14 cellular contexts compared by ENCODE assay signal in genomic region chr6:5389086-5389745, GRCh38.
DNase-seq lines count a peak whose midpoint lies in the region; ATAC-seq and TF ChIP-seq lines count a peak whose summit lies in the region.
"Had no signal": no experiment of that assay in that cellular context is flagged by ENCODE, and none has a peak within 500 bp of the region (broad histone marks: within the 10 kb centered on the region; RNA-seq: fewer than 3 reads in every experiment).

No MANE protein-coding gene starts in this region.

- no peaks in the 10 kb centered on the region for H3K27me3 ChIP-seq in psoas muscle (ENCODE audit: insufficient read depth in 3 of 3, low read length in 2 of 3)

- intact Hi-C loops in psoas muscle (cut with DNase I) = no loop called here
- intact Hi-C loops in head of caudate nucleus (cut with DNase I) = no loop called here

- no peaks in the 10 kb centered on the region for H3K36me3 ChIP-seq in psoas muscle (ENCODE audit: insufficient read depth in 1 of 2, low read depth in 1 of 2)

- peaks cover 18% of the 10 kb centered on the region for H3K4me1 ChIP-seq in psoas muscle

- no peak overlapping the region for H3K4me3 ChIP-seq in psoas muscle

- peak; percentile 28 for DNase-seq in GM03348 (ENCODE audit: low spot score)
- DNase-seq in chondrocyte (ENCODE audit: low spot score) = no peak
- DNase-seq in psoas muscle = no peak
- no peak for DNase-seq in mucosa of gallbladder (ENCODE audit: low spot score)
- no peak for DNase-seq in head of caudate nucleus
- DNase-seq: C1 segment of cervical spinal cord; Calu3; CD4-positive, alpha-beta T cell; DMS 273 treated with DMSO at 0.1 percent for 48 hours; HCEC 1CT; HFFc6 had no signal

- H3K36me3 Mint-ChIP-seq in chondrocyte (ENCODE audit: low read depth) = no peaks in the 10 kb centered on the region

- no peaks in the 10 kb centered on the region for H3K27me3 Mint-ChIP-seq in chondrocyte (ENCODE audit: low read depth)
- H3K27me3 Mint-ChIP-seq: B cell; CD4-positive, alpha-beta T cell had no signal

- peak overlapping the region; percentile 52 for H3K27ac Mint-ChIP-seq in chondrocyte (ENCODE audit: unreplicated experiment)
- H3K27ac Mint-ChIP-seq: B cell; CD4-positive, alpha-beta T cell; HFFc6 had no signal

- H3K27ac ChIP-seq in psoas muscle = peak overlapping the region; percentile 54

- H3K4me1 Mint-ChIP-seq in chondrocyte (ENCODE audit: low read depth) = no peaks in the 10 kb centered on the region
- H3K4me1 Mint-ChIP-seq: B cell had no signal

- no peak for TF ChIP-seq CTCF in chondrocyte (IDR thresholded peaks at IDR 0.05)
- TF ChIP-seq CTCF in psoas muscle (IDR thresholded peaks at IDR 0.05) = no peak

- H3K9me3 ChIP-seq in psoas muscle = no peaks in the 10 kb centered on the region

- no peaks in the 10 kb centered on the region for H3K9me3 Mint-ChIP-seq in chondrocyte (ENCODE audit: low read depth)
- H3K9me3 Mint-ChIP-seq: CD4-positive, alpha-beta T cell; HFFc6 had no signal

- H3K4me3 Mint-ChIP-seq in chondrocyte (ENCODE audit: unreplicated experiment) = no peak overlapping the region
- H3K4me3 Mint-ChIP-seq: B cell; CD4-positive, alpha-beta T cell; HFFc6 had no signal

- peak in 3 of 4 donors; percentile 36 to 58 (median 55) for ATAC-seq in psoas muscle
- ATAC-seq in GM18858 (IDR thresholded peaks at IDR 0.05; ENCODE audit: unreplicated experiment) = no peak
- ATAC-seq: HepG2 had no signal

- 32 to 57% (median 43%) methylated on average over 6 of the region's 6 CpGs for WGBS in psoas muscle, 3 donors
